8 cellular contexts compared by ENCODE assay signal in the genomic region with DNA sequence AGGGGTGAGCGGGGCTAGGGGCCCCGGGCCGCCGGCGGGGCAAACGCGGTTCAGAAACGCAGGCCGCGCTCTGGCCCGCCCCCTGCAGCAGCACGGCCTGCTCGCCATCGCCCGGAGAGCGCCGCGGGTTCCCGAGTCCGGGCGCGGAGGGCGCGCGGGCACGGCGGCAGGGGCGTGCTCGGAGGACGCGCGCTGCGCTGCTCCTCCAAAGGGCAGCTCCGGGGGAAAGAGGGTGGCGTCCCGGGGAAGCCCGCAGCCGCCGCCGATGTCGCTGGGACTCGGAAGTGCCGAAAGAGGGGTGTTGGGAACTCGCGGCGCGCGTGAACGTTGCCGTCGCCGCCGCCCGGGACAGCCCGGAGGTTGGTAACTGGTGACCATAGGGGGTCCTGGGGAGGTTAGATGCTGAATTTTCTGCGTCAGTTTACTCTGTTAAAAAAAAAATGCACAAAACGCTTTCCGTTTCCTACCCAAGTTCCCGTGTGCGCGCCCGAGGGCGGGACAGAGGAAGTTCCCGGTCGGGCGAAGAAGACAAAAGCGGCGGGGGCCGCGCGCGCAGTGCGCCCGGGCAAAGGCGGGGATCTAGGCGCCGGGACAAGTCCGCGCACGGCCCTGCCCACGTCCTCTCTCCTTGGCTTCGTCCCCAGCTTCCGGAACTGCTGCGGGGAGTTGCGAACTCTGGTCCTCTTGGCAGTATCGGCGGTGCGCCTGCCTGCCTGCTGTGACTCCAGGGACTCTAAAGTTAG. TPM values are rescaled to one million over a fixed set of nuclear protein-coding genes. Genes with fewer than 3 reads are reported as not detected.
DNase-seq lines count a peak whose midpoint lies in the region; ATAC-seq and TF ChIP-seq lines count a peak whose summit lies in the region.

A gene (plus strand): TSS at position 157 of the 743 bp plus-strand sequence. CDS start 20,074 bp downstream, outside the sequence.

- H3K36me3 ChIP-seq in A673 (ENCODE audit: insufficient read depth, low read length, poor library complexity, severe bottlenecking) = no peaks in the 10 kb centered on the region

- DNase-seq in A673 (ENCODE audit: low spot score) = peak; percentile 86
- DNase-seq in NCI-H2081 (lab: John Stamatoyannopoulos, UW) = peak; percentile 74 to 84
- DNase-seq in activated B cell treated with CpG ODN at 0.5 μM for 24 hours = peak; percentile 73
- no peak for DNase-seq in chondrocyte (ENCODE audit: low spot score)
- peak; percentile 65 for DNase-seq in kidney glomerular epithelial cell (lab: John Stamatoyannopoulos, UW)
- DNase-seq in stimulated activated CD4-positive, alpha-beta T cell treated with anti-CD3 and anti-CD28 coated beads, Interleukin-15, amount 100 ng/mL, for 24 hours = peak; percentile 80

- no peaks in the 10 kb centered on the region for H3K27me3 ChIP-seq in A673 (replicated peaks; ENCODE audit: insufficient read depth, low read depth, low read length, poor library complexity)

- H3K36me3 Mint-ChIP-seq in activated B cell treated with CpG ODN at 0.5 μM for 24 hours (ENCODE audit: low read depth) = peaks cover 4% of the 10 kb centered on the region
- H3K36me3 Mint-ChIP-seq in chondrocyte (ENCODE audit: low read depth) = peaks cover 5% of the 10 kb centered on the region

- peak within 1 kb of the TSS; percentile 97 for H3K4me3 Mint-ChIP-seq in activated B cell treated with CpG ODN at 0.5 μM for 24 hours
- H3K4me3 Mint-ChIP-seq in chondrocyte (ENCODE audit: unreplicated experiment) = peak within 1 kb of the TSS; percentile 94

- H3K27ac ChIP-seq in A673 (ENCODE audit: low read depth, low read length, poor library complexity, severe bottlenecking) = peak within 1 kb of the TSS; percentile 79

- H3K4me1 Mint-ChIP-seq in activated B cell treated with CpG ODN at 0.5 μM for 24 hours = peaks cover 43% of the 10 kb centered on the region
- H3K4me1 Mint-ChIP-seq in chondrocyte (ENCODE audit: low read depth) = peaks cover 20% of the 10 kb centered on the region

- CTCF ChIA-PET in A673 (lab: Charles Lee) = no interaction called here
- CTCF ChIA-PET in activated B cell treated with CpG ODN at 0.5 μM for 24 hours (lab: Charles Lee) = interaction anchor here (1.0 kb wide), 1 partner anchor 12 kb away, joined by 3 read pairs; no protein-coding TSS in a partner anchor

- H3K4me3 ChIP-seq in A673 (ENCODE audit: low read depth, low read length, poor library complexity, severe bottlenecking) = peak within 1 kb of the TSS; percentile 69

- no TSS peak for BruUV-seq in A673 (replicated peaks; lab: Mats Ljungman, UMichigan)

- peaks cover 11% of the 10 kb centered on the region for H3K4me1 ChIP-seq in A673 (ENCODE audit: insufficient read depth, low read length, poor library complexity, severe bottlenecking)

- H3K9me3 ChIP-seq in A673 (ENCODE audit: low read depth, low read length, poor library complexity, severe bottlenecking) = peaks cover 8% of the 10 kb centered on the region

- H3K27me3 Mint-ChIP-seq in activated B cell treated with CpG ODN at 0.5 μM for 24 hours (peaks cover 6% of the 10 kb centered on the region), chondrocyte (ENCODE audit: low read depth) (no peaks in the 10 kb centered on the region)

- POLR2A ChIA-PET in A673 (lab: Charles Lee; ENCODE audit: low non-redundant PET) = no interaction called here
- POLR2A ChIA-PET in activated B cell treated with CpG ODN at 0.5 μM for 24 hours (lab: Charles Lee) = interaction anchor here (0.6 to 7.8 kb wide), 8 partner anchors 14 to 544 kb away, joined by 3 to 118 read pairs (median 3); a partner anchor contains a TSS

- H3K9me3 Mint-ChIP-seq in activated B cell treated with CpG ODN at 0.5 μM for 24 hours (peaks cover 3% of the 10 kb centered on the region), chondrocyte (ENCODE audit: low read depth) (peaks cover 14% of the 10 kb centered on the region)

- TF ChIP-seq CTCF in A673 (conservative IDR thresholded peaks at IDR 0.05; ENCODE audit: low read depth, low read length) (no peak), activated B cell treated with CpG ODN at 0.5 μM for 24 hours (IDR thresholded peaks at IDR 0.05) (no peak), chondrocyte (IDR thresholded peaks at IDR 0.05) (peak; percentile 57)

- peak within 1 kb of the TSS; percentile 96 for H3K27ac Mint-ChIP-seq in activated B cell treated with CpG ODN at 0.5 μM for 24 hours
- peak within 1 kb of the TSS; percentile 91 for H3K27ac Mint-ChIP-seq in chondrocyte (ENCODE audit: unreplicated experiment)

- intact Hi-C loops in A673 (cut with micrococcal nuclease; ENCODE audit: unreplicated experiment) = no loop called here
- intact Hi-C loops in activated B cell treated with CpG ODN at 0.5 μM for 24 hours (cut with micrococcal nuclease) = loop anchor here (1.0 to 2.0 kb wide), 5 partner anchors 14 to 930 kb away; a partner anchor contains a TSS

- peak; percentile 61 for ATAC-seq in GM18511 (IDR thresholded peaks at IDR 0.05; ENCODE audit: unreplicated experiment)
- ATAC-seq in HG02970 (IDR thresholded peaks at IDR 0.05; ENCODE audit: low FRiP score, unreplicated experiment) = peak; percentile 54
- peak; percentile 80 for ATAC-seq in activated B cell treated with CpG ODN at 0.5 μM for 24 hours (ENCODE audit: low read depth)

RNA-seq across cellular contexts. Expression of the gene that starts here (rescaled TPM):
- total RNA-seq in A673 (2021) (2.7 and 3.0 TPM in 2 replicates), activated B cell treated with CpG ODN at 0.5 μM for 24 hours (6.1 and 8.5 TPM in 2 replicates), chondrocyte (6.1 to 7.9 TPM (median 6.4 TPM) in 3 replicates)
